1 cellular context compared by ENCODE assay signal in genomic region chr11:65576232-65576866, GRCh38.
TF ChIP-seq lines count a peak whose summit lies in the region.

No MANE protein-coding gene starts in this region.

TF ChIP-seq in HepG2, 621 proteins besides CTCF, POLR2A, EP300 and RAD21:
- TF ChIP-seq MAZ (IDR thresholded peaks at IDR 0.05; ENCODE audit: borderline replicate concordance, low read depth, low read length) (no peak), MAZ (CRISPR knock-in tag; IDR thresholded peaks at IDR 0.05; ENCODE audit: low read depth) (peak; percentile 21; the same call in 1 of the 2 replicates), HNF4G (IDR thresholded peaks at IDR 0.05; ENCODE audit: borderline replicate concordance, low read depth, low read length) (0 out of 2 replicates have a peak, but pooled peaks have one; percentile 12), HNF4G (CRISPR knock-in tag; IDR thresholded peaks at IDR 0.05; ENCODE audit: borderline replicate concordance, low read depth) (no peak), SMARCE1 (IDR thresholded peaks at IDR 0.05; ENCODE audit: borderline replicate concordance) (no peak), ZNF777 (CRISPR knock-in tag; IDR thresholded peaks at IDR 0.05) (peak; percentile 47; the same call in 1 of the 2 replicates), ZNF407 (CRISPR knock-in tag; IDR thresholded peaks at IDR 0.05; ENCODE audit: not compliant biosample characterization) (peak; percentile 53), TMF1 (CRISPR knock-in tag; IDR thresholded peaks at IDR 0.05; ENCODE audit: low read depth) (peak; percentile 63; the same call in 1 of the 2 replicates), ZNF800 (CRISPR knock-in tag; IDR thresholded peaks at IDR 0.05) (no peak), ZNF207 (IDR thresholded peaks at IDR 0.05; ENCODE audit: borderline replicate concordance) (no peak), ZNF10 (CRISPR knock-in tag; IDR thresholded peaks at IDR 0.05; ENCODE audit: borderline replicate concordance, low read depth) (no peak), NFATC3 (CRISPR knock-in tag; IDR thresholded peaks at IDR 0.05) (0 out of 2 replicates have a peak, but pooled peaks have one; percentile 47), RBFOX2 (IDR thresholded peaks at IDR 0.05; ENCODE audit: low read depth, low read length) (0 out of 2 replicates have a peak, but pooled peaks have one; percentile 6), KDM3A (CRISPR knock-in tag; IDR thresholded peaks at IDR 0.05; ENCODE audit: low read depth) (no peak), RBM22 (optimal IDR thresholded peaks at IDR 0.05; ENCODE audit: low read length) (no peak), AGO1 (IDR thresholded peaks at IDR 0.05; ENCODE audit: low read depth, low read length, poor library complexity, severe bottlenecking) (peak; percentile 7), ISX (CRISPR knock-in tag; conservative IDR thresholded peaks at IDR 0.05) (no peak), SP4 (CRISPR knock-in tag; IDR thresholded peaks at IDR 0.05) (peak; percentile 48; the same call in 1 of the 2 replicates), ZMYM2 (CRISPR knock-in tag; IDR thresholded peaks at IDR 0.05) (no peak), ZBTB14 (CRISPR knock-in tag; IDR thresholded peaks at IDR 0.05) (no peak), THAP9 (CRISPR knock-in tag; IDR thresholded peaks at IDR 0.05; ENCODE audit: borderline replicate concordance) (0 out of 2 replicates have a peak, but pooled peaks have one; percentile 23), RORA (CRISPR knock-in tag; IDR thresholded peaks at IDR 0.05) (no peak), ZSCAN29 (CRISPR knock-in tag; conservative IDR thresholded peaks at IDR 0.05) (no peak), ZNF784 (CRISPR knock-in tag; IDR thresholded peaks at IDR 0.05; ENCODE audit: borderline replicate concordance) (0 out of 2 replicates have a peak, but pooled peaks have one; percentile 44), ZNF615 (CRISPR knock-in tag; IDR thresholded peaks at IDR 0.05; ENCODE audit: borderline replicate concordance) (no peak), E2F1 (CRISPR knock-in tag; IDR thresholded peaks at IDR 0.05) (no peak), ZFP36L1 (CRISPR knock-in tag; IDR thresholded peaks at IDR 0.05) (no peak), NRL (CRISPR knock-in tag; IDR thresholded peaks at IDR 0.05; ENCODE audit: borderline replicate concordance) (no peak), ZNF839 (CRISPR knock-in tag; IDR thresholded peaks at IDR 0.05; ENCODE audit: borderline replicate concordance) (no peak), ZNF574 (CRISPR knock-in tag; IDR thresholded peaks at IDR 0.05) (0 out of 2 replicates have a peak, but pooled peaks have one; percentile 14), ZNF484 (CRISPR knock-in tag; IDR thresholded peaks at IDR 0.05; ENCODE audit: borderline replicate concordance, low read depth) (no peak), MTA1 (CRISPR knock-in tag; IDR thresholded peaks at IDR 0.05; ENCODE audit: borderline replicate concordance) (no peak), YY1 (IDR thresholded peaks at IDR 0.05; ENCODE audit: insufficient read depth, insufficient replicate concordance, low read depth, low read length) (peak; percentile 3), POLR2AphosphoS5 (IDR thresholded peaks at IDR 0.05; ENCODE audit: low read depth, low read length) (no peak), ZNF24 (IDR thresholded peaks at IDR 0.05) (no peak), ZNF891 (CRISPR knock-in tag; IDR thresholded peaks at IDR 0.05) (peak; percentile 17; the same call in 1 of the 2 replicates), JUN (CRISPR knock-in tag; IDR thresholded peaks at IDR 0.05) (no peak)
